ENCODE assay signal across 8 cellular contexts in the genomic region with DNA sequence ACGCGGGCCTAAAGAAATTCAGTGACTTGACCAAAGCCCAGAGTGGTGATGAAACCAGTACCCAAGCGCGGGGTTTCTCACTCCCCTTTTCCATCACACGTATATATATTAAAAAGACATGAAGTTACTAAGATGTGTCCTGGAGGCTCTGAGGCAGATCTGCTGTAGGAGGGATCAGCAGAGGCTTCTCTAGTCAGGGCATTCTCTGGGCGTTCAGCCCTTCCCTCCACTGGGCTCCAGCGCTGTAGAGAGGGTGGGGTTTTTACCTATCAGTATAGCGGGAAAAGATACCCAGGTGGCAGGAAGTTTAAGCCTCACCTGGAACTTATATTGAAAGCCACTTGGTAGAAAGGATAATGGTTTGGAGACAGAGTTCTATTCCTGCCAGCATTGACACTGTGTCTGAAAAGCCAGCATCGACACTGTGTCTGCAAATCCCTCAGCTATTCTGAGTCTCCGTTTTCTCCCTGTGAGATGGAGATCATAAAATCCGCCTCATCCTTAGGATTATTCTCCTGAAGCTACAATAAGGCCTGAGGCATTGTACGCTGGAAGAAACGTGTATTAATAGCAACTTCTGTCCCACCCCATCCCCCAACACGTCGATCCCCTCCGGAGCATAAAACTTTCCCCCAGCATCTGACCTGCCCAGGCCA. TPM values are rescaled to one million over a fixed set of nuclear protein-coding genes. Genes with fewer than 3 reads are reported as not detected.
DNase-seq lines count a peak whose midpoint lies in the region; ATAC-seq, FAIRE-seq and TF ChIP-seq lines count a peak whose summit lies in the region.

No MANE protein-coding gene starts in this region.

- TF ChIP-seq RAD21 in HepG2 (CRISPR knock-in tag; IDR thresholded peaks at IDR 0.05), result no peak

- no peak for FAIRE-seq in HepG2 (lab: Jason Lieb, UNC)

- 45% methylated on average over 15 of the region's 16 CpGs for WGBS in HepG2 (ENCODE audit: low lambda C conversion rate)

- peaks cover 16% of the 10 kb centered on the region for H3K36me3 Mint-ChIP-seq in Calu3 (ENCODE audit: insufficient read depth, unreplicated experiment)

- H3K4me1 Mint-ChIP-seq in Calu3 (ENCODE audit: low read depth, unreplicated experiment), result peaks cover 7% of the 10 kb centered on the region

- H3K27me3 ChIP-seq in ascending aorta, result no peaks in the 10 kb centered on the region
- no peaks in the 10 kb centered on the region for H3K27me3 ChIP-seq in HepG2 (ENCODE audit: control insufficient read depth in 1 of 2, insufficient read depth in 2 of 2, low read length in 2 of 2)
- no peaks in the 10 kb centered on the region for H3K27me3 ChIP-seq in thoracic aorta (replicated peaks; ENCODE audit: insufficient read depth)

- no peak overlapping the region for H2AFZ ChIP-seq in HepG2 (ENCODE audit: low read length)

- TF ChIP-seq POLR2A in HepG2 (IDR thresholded peaks at IDR 0.05; ENCODE audit: insufficient read depth in 1 of 2, low read depth in 2 of 2, low read length in 2 of 2), result no peak

- CTCF ChIA-PET in Calu3 (lab: Charles Lee), result interaction anchor here (1.3 kb wide), 1 partner anchor 13 kb away, joined by 6 read pairs; no protein-coding TSS in a partner anchor
- CTCF ChIA-PET in HepG2 (lab: Yijun Ruan, JAX; ENCODE audit: low intra/inter-chr PET ratio, low total read pairs), result no interaction called here

- peak overlapping the region; percentile 100 for H3K27ac ChIP-seq in KOPT-K1 (ENCODE audit: low read depth, low read length, poor library complexity, severe bottlenecking)
- H3K27ac ChIP-seq in ascending aorta, result peak overlapping the region; percentile 96 to 97
- H3K27ac ChIP-seq in HepG2 (ENCODE audit: extremely low read length, insufficient read depth, low read length), result no peak overlapping the region
- peak overlapping the region; percentile 97 to 99 for H3K27ac ChIP-seq in thoracic aorta

- peaks cover 55% of the 10 kb centered on the region for H3K27me3 Mint-ChIP-seq in Calu3 (ENCODE audit: unreplicated experiment)

- H3K9me3 Mint-ChIP-seq in Calu3 (ENCODE audit: low read depth, unreplicated experiment), result no peaks in the 10 kb centered on the region

- H4K20me1 ChIP-seq in HepG2 (ENCODE audit: insufficient read depth, low read length), result no peaks in the 10 kb centered on the region

- ATAC-seq in HepG2 (peak; percentile 31), thoracic aorta (ENCODE audit: insufficient number of reproducible peaks, low FRiP score, low read depth) (peak; percentile 2)

- H3K4me3 ChIP-seq in ascending aorta, result peak overlapping the region; percentile 94 to 95
- H3K4me3 ChIP-seq in HepG2 (replicated peaks in 1 of 3; ENCODE audit: insufficient read depth in 1 of 3, low read depth in 2 of 3, low read length in 3 of 3), result peak overlapping the region; percentile 74 to 83 (median 76)
- H3K4me3 ChIP-seq in thoracic aorta, result peak overlapping the region; percentile 94

- no peak overlapping the region for H3K27ac Mint-ChIP-seq in Calu3 (ENCODE audit: unreplicated experiment)

- no TSS peak for BruUV-seq in Calu3 (replicated peaks; lab: Mats Ljungman, UMichigan)
- BruUV-seq in HepG2 (replicated peaks; lab: Mats Ljungman, UMichigan), result TSS peak; percentile 92

- H3K4me1 ChIP-seq in ascending aorta (peaks cover 6 to 15% of the 10 kb centered on the region in 2 donors), HepG2 (ENCODE audit: insufficient read depth, low read length) (peaks cover 25% of the 10 kb centered on the region), thoracic aorta (ENCODE audit: control insufficient read depth in 1 of 2, low read depth in 2 of 2) (peaks cover 18 to 36% of the 10 kb centered on the region in 2 donors)

- no peaks in the 10 kb centered on the region for H3K79me2 ChIP-seq in HepG2 (ENCODE audit: insufficient read depth, low read length)

- in situ Hi-C loops in HepG2 (cut with HindIII; ENCODE audit: extremely low pct_ligation_motif_present, low pct_unique_long_range_greater_than_20kb), result no loop called here

- H3K9me3 ChIP-seq in KOPT-K1 (ENCODE audit: insufficient read depth, low read length, poor library complexity, severe bottlenecking) (no peaks in the 10 kb centered on the region), ascending aorta (no peaks in the 10 kb centered on the region), HepG2 (ENCODE audit: low read length) (no peaks in the 10 kb centered on the region), thoracic aorta (no peaks in the 10 kb centered on the region)

- H3K36me3 ChIP-seq in KOPT-K1 (ENCODE audit: insufficient read depth, low read length) (peaks cover 23% of the 10 kb centered on the region), ascending aorta (peaks cover 9 to 12% of the 10 kb centered on the region in 2 donors), HepG2 (replicated peaks in 1 of 2; ENCODE audit: control insufficient read depth in 1 of 2, insufficient read depth in 2 of 2, low read length in 2 of 2) (peaks cover 2 to 3% of the 10 kb centered on the region in 2 experiments; a peak in 2 of 5 replicates), thoracic aorta (peaks cover 4% of the 10 kb centered on the region)

- H3K9ac ChIP-seq in HepG2 (ENCODE audit: insufficient read depth, low read depth, low read length), result peak overlapping the region; percentile 75; the same call in 1 of the 2 replicates

- no peak for DNase-seq in Calu3
- DNase-seq in ascending aorta (ENCODE audit: low spot score in 2 of 2), result no peak
- no peak for DNase-seq in HepG2 (ENCODE audit: low spot score)
- no peak for DNase-seq in thoracic aorta (ENCODE audit: low spot score)
- no peak for DNase-seq in amniotic stem cell (lab: John Stamatoyannopoulos, UW)
- no peak for DNase-seq in putamen (ENCODE audit: low spot score)
- no peak for DNase-seq in kidney tubule cell (ENCODE audit: low spot score)

- TF ChIP-seq CTCF in Calu3 (IDR thresholded peaks at IDR 0.05; ENCODE audit: unreplicated experiment) (no peak), ascending aorta (IDR thresholded peaks at IDR 0.05) (no peak), HepG2 (CRISPR knock-in tag; IDR thresholded peaks at IDR 0.05) (no peak), thoracic aorta (IDR thresholded peaks at IDR 0.05) (no peak)

- peak overlapping the region; percentile 82 for H3K4me2 ChIP-seq in HepG2 (ENCODE audit: low read depth, low read length)

- no peak for TF ChIP-seq EP300 in HepG2 (IDR thresholded peaks at IDR 0.05; ENCODE audit: low read depth in 2 of 2, low read length in 2 of 2)
- TF ChIP-seq EP300 in HepG2 (CRISPR knock-in tag; IDR thresholded peaks at IDR 0.05; ENCODE audit: borderline replicate concordance), result no peak

- H3K4me3 Mint-ChIP-seq in Calu3 (ENCODE audit: low read depth, unreplicated experiment), result peak overlapping the region; percentile 66

- intact Hi-C loops in Calu3 (cut with micrococcal nuclease; ENCODE audit: unreplicated experiment), result no loop called here
- intact Hi-C loops in ascending aorta (cut with DNase I), result loop anchor here (1.0 to 5.0 kb wide), 2 partner anchors 14 to 57 kb away; no protein-coding TSS in a partner anchor
- intact Hi-C loops in HepG2 (cut with micrococcal nuclease; ENCODE audit: unreplicated experiment), result no loop called here

- POLR2A ChIA-PET in HepG2 (lab: Yijun Ruan, JAX), result interaction anchor here (2.1 kb wide), 1 partner anchor 13 kb away, joined by 4 read pairs; no protein-coding TSS in a partner anchor

TF ChIP-seq in HepG2, 621 proteins besides CTCF, POLR2A, EP300 and RAD21:
- TF ChIP-seq KAT7 (CRISPR knock-in tag; IDR thresholded peaks at IDR 0.05; ENCODE audit: borderline replicate concordance) (0 out of 2 replicates have a peak, but pooled peaks have one; percentile 15), BCL6 (CRISPR knock-in tag; IDR thresholded peaks at IDR 0.05) (no peak)

RNA-seq across cellular contexts. Expression of a gene that starts 0.8 kb away (rescaled TPM):
- total RNA-seq in Calu3 (2022) (2.0 and 4.2 TPM in 2 replicates), ascending aorta (88.9 TPM), HepG2 (2016; rRNA removed; fragmentation: Illumina TruSeq; extraction: Trizol) (9.0 and 10.1 TPM in 2 replicates), thoracic aorta (100 to 1,000 TPM; 106 to 125 TPM)
- 11.3 and 11.7 TPM in 2 replicates for total RNA-seq in HepG2 (2016; cell fraction: cytosol; rRNA removed; fragmentation: Illumina TruSeq; extraction: Trizol; ENCODE audit: low read depth)
- 8.0 and 10.1 TPM in 2 replicates for total RNA-seq in HepG2 (2016; cell fraction: insoluble cytoplasmic fraction; rRNA removed; fragmentation: Illumina TruSeq; extraction: Trizol)
- total RNA-seq in HepG2 (2016; cell fraction: membrane; rRNA removed; fragmentation: Illumina TruSeq; extraction: Trizol), result 16.5 and 22.8 TPM in 2 replicates
- 6.0 and 7.8 TPM in 2 replicates for total RNA-seq in HepG2 (2016; cell fraction: nucleus; rRNA removed; fragmentation: Illumina TruSeq; extraction: Trizol)
- 9.8 and 14.0 TPM in 2 replicates for polyA plus RNA-seq in HepG2 (2011; rRNA removed)
- polyA plus RNA-seq in HepG2 (2011; cell fraction: cytosol; rRNA removed), result 7.3 and 7.8 TPM in 2 replicates
- 14.5 and 15.1 TPM in 2 replicates for polyA plus RNA-seq in HepG2 (2011; cell fraction: nucleus; rRNA removed)
- 5.0 and 7.1 TPM in 2 replicates for polyA plus RNA-seq in HepG2 (2012)
- polyA plus RNA-seq in HepG2 (2016; cell fraction: cytosol; fragmentation: Illumina TruSeq; extraction: Trizol; ENCODE audit: low read depth), result 14.3 and 15.3 TPM in 2 replicates
- polyA plus RNA-seq in HepG2 (2016; cell fraction: insoluble cytoplasmic fraction; fragmentation: Illumina TruSeq; extraction: Trizol; ENCODE audit: low read depth), result 9.3 and 10.6 TPM in 2 replicates
- polyA plus RNA-seq in HepG2 (2016; cell fraction: membrane; fragmentation: Illumina TruSeq; extraction: Trizol; ENCODE audit: low read depth), result 17.5 and 25.2 TPM in 2 replicates
- polyA plus RNA-seq in HepG2 (2016; cell fraction: nucleus; fragmentation: Illumina TruSeq; extraction: Trizol; ENCODE audit: insufficient read depth, low read depth), result 13.1 and 14.2 TPM in 2 replicates
- 1.4 and 7.6 TPM in 2 replicates for polyA minus RNA-seq in HepG2 (2011; rRNA and poly(A)+ RNA removed; ENCODE audit: low replicate concordance)
- 3.5 and 4.0 TPM in 2 replicates for polyA minus RNA-seq in HepG2 (2011; cell fraction: cytosol; rRNA and poly(A)+ RNA removed)
- 4.4 and 5.0 TPM in 2 replicates for polyA minus RNA-seq in HepG2 (2011; cell fraction: nucleus; rRNA and poly(A)+ RNA removed)
